Comparison of ENCODE assay signal across 1 cellular context in genomic region chr12:95173392-95174251, GRCh38.
TF ChIP-seq lines count a peak whose summit lies in the region.

No MANE protein-coding gene starts in this region.

TF ChIP-seq in GM23338, 12 proteins besides CTCF, POLR2A, EP300 and RAD21 (continued from another document):
- TF ChIP-seq, protein P1, sequence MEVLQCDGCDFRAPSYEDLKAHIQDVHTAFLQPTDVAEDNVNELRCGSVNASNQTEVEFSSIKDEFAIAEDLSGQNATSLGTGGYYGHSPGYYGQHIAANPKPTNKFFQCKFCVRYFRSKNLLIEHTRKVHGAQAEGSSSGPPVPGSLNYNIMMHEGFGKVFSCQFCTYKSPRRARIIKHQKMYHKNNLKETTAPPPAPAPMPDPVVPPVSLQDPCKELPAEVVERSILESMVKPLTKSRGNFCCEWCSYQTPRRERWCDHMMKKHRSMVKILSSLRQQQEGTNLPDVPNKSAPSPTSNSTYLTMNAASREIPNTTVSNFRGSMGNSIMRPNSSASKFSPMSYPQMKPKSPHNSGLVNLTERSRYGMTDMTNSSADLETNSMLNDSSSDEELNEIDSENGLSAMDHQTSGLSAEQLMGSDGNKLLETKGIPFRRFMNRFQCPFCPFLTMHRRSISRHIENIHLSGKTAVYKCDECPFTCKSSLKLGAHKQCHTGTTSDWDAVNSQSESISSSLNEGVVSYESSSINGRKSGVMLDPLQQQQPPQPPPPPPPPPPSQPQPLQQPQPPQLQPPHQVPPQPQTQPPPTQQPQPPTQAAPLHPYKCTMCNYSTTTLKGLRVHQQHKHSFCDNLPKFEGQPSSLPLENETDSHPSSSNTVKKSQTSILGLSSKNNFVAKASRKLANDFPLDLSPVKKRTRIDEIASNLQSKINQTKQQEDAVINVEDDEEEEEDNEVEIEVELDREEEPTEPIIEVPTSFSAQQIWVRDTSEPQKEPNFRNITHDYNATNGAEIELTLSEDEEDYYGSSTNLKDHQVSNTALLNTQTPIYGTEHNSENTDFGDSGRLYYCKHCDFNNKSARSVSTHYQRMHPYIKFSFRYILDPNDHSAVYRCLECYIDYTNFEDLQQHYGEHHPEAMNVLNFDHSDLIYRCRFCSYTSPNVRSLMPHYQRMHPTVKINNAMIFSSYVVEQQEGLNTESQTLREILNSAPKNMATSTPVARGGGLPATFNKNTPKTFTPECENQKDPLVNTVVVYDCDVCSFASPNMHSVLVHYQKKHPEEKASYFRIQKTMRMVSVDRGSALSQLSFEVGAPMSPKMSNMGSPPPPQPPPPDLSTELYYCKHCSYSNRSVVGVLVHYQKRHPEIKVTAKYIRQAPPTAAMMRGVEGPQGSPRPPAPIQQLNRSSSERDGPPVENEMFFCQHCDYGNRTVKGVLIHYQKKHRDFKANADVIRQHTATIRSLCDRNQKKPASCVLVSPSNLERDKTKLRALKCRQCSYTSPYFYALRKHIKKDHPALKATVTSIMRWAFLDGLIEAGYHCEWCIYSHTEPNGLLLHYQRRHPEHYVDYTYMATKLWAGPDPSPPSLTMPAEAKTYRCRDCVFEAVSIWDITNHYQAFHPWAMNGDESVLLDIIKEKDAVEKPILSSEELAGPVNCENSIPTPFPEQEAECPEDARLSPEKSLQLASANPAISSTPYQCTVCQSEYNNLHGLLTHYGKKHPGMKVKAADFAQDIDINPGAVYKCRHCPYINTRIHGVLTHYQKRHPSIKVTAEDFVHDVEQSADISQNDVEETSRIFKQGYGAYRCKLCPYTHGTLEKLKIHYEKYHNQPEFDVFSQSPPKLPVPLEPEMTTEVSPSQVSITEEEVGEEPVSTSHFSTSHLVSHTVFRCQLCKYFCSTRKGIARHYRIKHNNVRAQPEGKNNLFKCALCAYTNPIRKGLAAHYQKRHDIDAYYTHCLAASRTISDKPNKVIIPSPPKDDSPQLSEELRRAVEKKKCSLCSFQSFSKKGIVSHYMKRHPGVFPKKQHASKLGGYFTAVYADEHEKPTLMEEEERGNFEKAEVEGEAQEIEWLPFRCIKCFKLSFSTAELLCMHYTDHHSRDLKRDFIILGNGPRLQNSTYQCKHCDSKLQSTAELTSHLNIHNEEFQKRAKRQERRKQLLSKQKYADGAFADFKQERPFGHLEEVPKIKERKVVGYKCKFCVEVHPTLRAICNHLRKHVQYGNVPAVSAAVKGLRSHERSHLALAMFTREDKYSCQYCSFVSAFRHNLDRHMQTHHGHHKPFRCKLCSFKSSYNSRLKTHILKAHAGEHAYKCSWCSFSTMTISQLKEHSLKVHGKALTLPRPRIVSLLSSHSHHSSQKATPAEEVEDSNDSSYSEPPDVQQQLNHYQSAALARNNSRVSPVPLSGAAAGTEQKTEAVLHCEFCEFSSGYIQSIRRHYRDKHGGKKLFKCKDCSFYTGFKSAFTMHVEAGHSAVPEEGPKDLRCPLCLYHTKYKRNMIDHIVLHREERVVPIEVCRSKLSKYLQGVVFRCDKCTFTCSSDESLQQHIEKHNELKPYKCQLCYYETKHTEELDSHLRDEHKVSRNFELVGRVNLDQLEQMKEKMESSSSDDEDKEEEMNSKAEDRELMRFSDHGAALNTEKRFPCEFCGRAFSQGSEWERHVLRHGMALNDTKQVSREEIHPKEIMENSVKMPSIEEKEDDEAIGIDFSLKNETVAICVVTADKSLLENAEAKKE (CRISPR knock-in tag; IDR thresholded peaks at IDR 0.05), result no peak
- TF ChIP-seq ZNF331 (CRISPR knock-in tag; IDR thresholded peaks at IDR 0.05; ENCODE audit: low read depth), result no peak
- no peak for TF ChIP-seq JUNB (IDR thresholded peaks at IDR 0.05; ENCODE audit: unreplicated experiment)
- no peak for TF ChIP-seq EZH2 (IDR thresholded peaks at IDR 0.05; ENCODE audit: low read depth, unreplicated experiment)
- TF ChIP-seq, protein P2, sequence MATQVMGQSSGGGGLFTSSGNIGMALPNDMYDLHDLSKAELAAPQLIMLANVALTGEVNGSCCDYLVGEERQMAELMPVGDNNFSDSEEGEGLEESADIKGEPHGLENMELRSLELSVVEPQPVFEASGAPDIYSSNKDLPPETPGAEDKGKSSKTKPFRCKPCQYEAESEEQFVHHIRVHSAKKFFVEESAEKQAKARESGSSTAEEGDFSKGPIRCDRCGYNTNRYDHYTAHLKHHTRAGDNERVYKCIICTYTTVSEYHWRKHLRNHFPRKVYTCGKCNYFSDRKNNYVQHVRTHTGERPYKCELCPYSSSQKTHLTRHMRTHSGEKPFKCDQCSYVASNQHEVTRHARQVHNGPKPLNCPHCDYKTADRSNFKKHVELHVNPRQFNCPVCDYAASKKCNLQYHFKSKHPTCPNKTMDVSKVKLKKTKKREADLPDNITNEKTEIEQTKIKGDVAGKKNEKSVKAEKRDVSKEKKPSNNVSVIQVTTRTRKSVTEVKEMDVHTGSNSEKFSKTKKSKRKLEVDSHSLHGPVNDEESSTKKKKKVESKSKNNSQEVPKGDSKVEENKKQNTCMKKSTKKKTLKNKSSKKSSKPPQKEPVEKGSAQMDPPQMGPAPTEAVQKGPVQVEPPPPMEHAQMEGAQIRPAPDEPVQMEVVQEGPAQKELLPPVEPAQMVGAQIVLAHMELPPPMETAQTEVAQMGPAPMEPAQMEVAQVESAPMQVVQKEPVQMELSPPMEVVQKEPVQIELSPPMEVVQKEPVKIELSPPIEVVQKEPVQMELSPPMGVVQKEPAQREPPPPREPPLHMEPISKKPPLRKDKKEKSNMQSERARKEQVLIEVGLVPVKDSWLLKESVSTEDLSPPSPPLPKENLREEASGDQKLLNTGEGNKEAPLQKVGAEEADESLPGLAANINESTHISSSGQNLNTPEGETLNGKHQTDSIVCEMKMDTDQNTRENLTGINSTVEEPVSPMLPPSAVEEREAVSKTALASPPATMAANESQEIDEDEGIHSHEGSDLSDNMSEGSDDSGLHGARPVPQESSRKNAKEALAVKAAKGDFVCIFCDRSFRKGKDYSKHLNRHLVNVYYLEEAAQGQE (IDR thresholded peaks at IDR 0.05; ENCODE audit: unreplicated experiment), result no peak
- no peak for TF ChIP-seq EZH2phosphoT487 (IDR thresholded peaks at IDR 0.05; ENCODE audit: unreplicated experiment)
- no peak for TF ChIP-seq POLR2AphosphoS5 (IDR thresholded peaks at IDR 0.05; ENCODE audit: low read depth)
TF ChIP-seq in GM23338: peak in this region for 0.
